1 cellular context compared by ENCODE assay signal in genomic region chr6:160853946-160854345, GRCh38.
TF ChIP-seq lines count a peak whose summit lies in the region.

No MANE protein-coding gene starts in this region.

TF ChIP-seq in K562, 482 proteins besides CTCF, POLR2A, EP300 and RAD21 (continued from another document):
- TF ChIP-seq NR0B1 (IDR thresholded peaks at IDR 0.05; ENCODE audit: partially characterized antibody) (no peak), CXXC5 (CRISPR knock-in tag; IDR thresholded peaks at IDR 0.05) (no peak), ZFP30 (CRISPR knock-in tag; IDR thresholded peaks at IDR 0.05; ENCODE audit: borderline replicate concordance) (no peak), ZEB2 (IDR thresholded peaks at IDR 0.05) (no peak), ZNF696 (CRISPR knock-in tag; conservative IDR thresholded peaks at IDR 0.05) (no peak), THRAP3 (IDR thresholded peaks at IDR 0.05; ENCODE audit: borderline replicate concordance) (no peak), RBM14 (IDR thresholded peaks at IDR 0.05; ENCODE audit: borderline replicate concordance, insufficient read depth, low read depth, low read length) (no peak), SMARCB1 (IDR thresholded peaks at IDR 0.05; ENCODE audit: insufficient read length, low read depth) (no peak), KLF1 (tag; IDR thresholded peaks at IDR 0.05) (no peak), RNF219 (CRISPR knock-in tag; IDR thresholded peaks at IDR 0.05) (no peak), PHB2 (IDR thresholded peaks at IDR 0.05; ENCODE audit: low read depth) (no peak), RUNX1 (IDR thresholded peaks at IDR 0.05; ENCODE audit: low read depth) (no peak), ADNP (tag; IDR thresholded peaks at IDR 0.05) (no peak), BRF1 (IDR thresholded peaks at IDR 0.05; ENCODE audit: borderline replicate concordance, extremely low read depth, insufficient read length) (no peak), HEY1 (CRISPR knock-in tag; IDR thresholded peaks at IDR 0.05; ENCODE audit: borderline replicate concordance) (no peak), TEAD1 (CRISPR knock-in tag; IDR thresholded peaks at IDR 0.05) (no peak), HDAC6 (IDR thresholded peaks at IDR 0.05; ENCODE audit: low read depth, low read length) (no peak)
- TF ChIP-seq, protein P1, sequence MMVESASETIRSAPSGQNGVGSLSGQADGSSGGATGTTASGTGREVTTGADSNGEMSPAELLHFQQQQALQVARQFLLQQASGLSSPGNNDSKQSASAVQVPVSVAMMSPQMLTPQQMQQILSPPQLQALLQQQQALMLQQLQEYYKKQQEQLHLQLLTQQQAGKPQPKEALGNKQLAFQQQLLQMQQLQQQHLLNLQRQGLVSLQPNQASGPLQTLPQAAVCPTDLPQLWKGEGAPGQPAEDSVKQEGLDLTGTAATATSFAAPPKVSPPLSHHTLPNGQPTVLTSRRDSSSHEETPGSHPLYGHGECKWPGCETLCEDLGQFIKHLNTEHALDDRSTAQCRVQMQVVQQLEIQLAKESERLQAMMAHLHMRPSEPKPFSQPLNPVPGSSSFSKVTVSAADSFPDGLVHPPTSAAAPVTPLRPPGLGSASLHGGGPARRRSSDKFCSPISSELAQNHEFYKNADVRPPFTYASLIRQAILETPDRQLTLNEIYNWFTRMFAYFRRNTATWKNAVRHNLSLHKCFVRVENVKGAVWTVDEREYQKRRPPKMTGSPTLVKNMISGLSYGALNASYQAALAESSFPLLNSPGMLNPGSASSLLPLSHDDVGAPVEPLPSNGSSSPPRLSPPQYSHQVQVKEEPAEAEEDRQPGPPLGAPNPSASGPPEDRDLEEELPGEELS (CRISPR knock-in tag; IDR thresholded peaks at IDR 0.05; ENCODE audit: borderline replicate concordance), result no peak
TF ChIP-seq in K562: peak in this region for 0.
